ENCODE assay signal across 21 cellular contexts in the genomic region with DNA sequence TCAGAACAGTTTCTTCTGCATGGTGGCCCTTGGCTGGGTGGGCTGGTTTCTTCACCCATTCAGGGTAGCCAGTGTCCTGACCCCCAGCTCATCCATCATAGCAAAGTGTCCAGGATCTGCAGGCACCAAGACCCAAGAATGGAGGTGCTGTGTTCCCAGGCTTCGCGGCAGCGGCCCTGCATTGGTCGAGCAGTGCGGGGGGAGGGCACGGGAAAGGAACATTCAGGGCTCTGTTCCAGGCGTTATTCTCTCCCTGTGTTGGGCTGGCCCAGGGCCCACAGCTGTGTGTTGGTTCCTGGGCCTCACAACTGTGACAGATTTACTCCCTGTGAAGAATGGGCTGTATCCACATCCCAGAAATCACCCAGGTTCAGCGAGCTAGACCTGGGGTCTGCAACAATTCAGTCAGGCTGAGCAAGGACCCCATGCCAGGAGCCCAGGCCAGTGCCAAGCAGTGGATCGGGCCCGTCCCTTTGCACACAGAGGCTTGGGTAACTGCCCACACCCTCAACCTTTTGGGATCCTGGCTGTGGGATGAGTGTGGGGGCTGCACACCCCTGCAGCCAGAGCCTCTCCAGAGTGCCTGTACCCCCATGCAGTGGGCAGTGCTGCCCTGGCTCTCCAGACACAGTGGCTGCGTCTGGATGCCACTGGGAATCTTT. TPM values are rescaled to one million over a fixed set of nuclear protein-coding genes. Genes with fewer than 3 reads are reported as not detected.
DNase-seq lines count a peak whose midpoint lies in the region; ATAC-seq and TF ChIP-seq lines count a peak whose summit lies in the region.
"Had no signal": no experiment of that assay in that cellular context is flagged by ENCODE, and none has a peak within 500 bp of the region (broad histone marks: within the 10 kb centered on the region; RNA-seq: fewer than 3 reads in every experiment).

No MANE protein-coding gene starts in this region.

- peaks cover 0 to 7% of the 10 kb centered on the region in 2 donors for H3K27me3 Mint-ChIP-seq in effector memory CD8-positive, alpha-beta T cell
- H3K27me3 Mint-ChIP-seq: activated CD4-positive, alpha-beta T cell treated with anti-CD3 and anti-CD28 coated beads, Interleukin-2, amount 10 ng/mL, durations not matched to agents 7 days and 5 days; activated naive CD8-positive, alpha-beta T cell treated with anti-CD3 and anti-CD28 coated beads for 36 hours; IgD-negative memory B cell; natural killer cell treated with Interleukin-12 subunit alpha and Interleukin-12 subunit beta and Interleukin-15 and Interleukin-18, amount 100 ng/mL, for 72 hours had no signal

- H3K27ac ChIP-seq in left ventricle myocardium inferior (replicated peaks) (peak overlapping the region; percentile 68), trophoblast cell (ENCODE audit: low read depth, low read length) (no peak overlapping the region), RWPE1 (no peak overlapping the region)
- H3K27ac ChIP-seq: 22Rv1, SJSA1 had no signal

- no peak overlapping the region for H3K4me3 ChIP-seq in left ventricle myocardium inferior
- H3K4me3 ChIP-seq in trophoblast cell (ENCODE audit: low read depth, low read length) = no peak overlapping the region
- H3K4me3 ChIP-seq: HAP-1, lung, SJSA1 had no signal

- H3K36me3 Mint-ChIP-seq in effector memory CD8-positive, alpha-beta T cell (ENCODE audit: insufficient read depth) = peaks cover 2% of the 10 kb centered on the region
- H3K36me3 Mint-ChIP-seq: CD4-positive, alpha-beta memory T cell; IgD-negative memory B cell; natural killer cell treated with Interleukin-12 subunit alpha and Interleukin-12 subunit beta and Interleukin-15 and Interleukin-18, amount 100 ng/mL, for 72 hours had no signal

- H3K27me3 ChIP-seq in left ventricle myocardium inferior (ENCODE audit: low read depth) (no peaks in the 10 kb centered on the region), trophoblast cell (ENCODE audit: insufficient read depth, low read length) (no peaks in the 10 kb centered on the region)
- H3K27me3 ChIP-seq: SJSA1 had no signal

- peak overlapping the region; percentile 22 for H3K14ac ChIP-seq in trophoblast cell (ENCODE audit: low read length)

- H2BK12ac ChIP-seq in trophoblast cell (ENCODE audit: low read length) = no peak overlapping the region

- H2BK120ac ChIP-seq in trophoblast cell (ENCODE audit: insufficient read depth, low read length, poor library complexity) = peak overlapping the region; percentile 27

- intact Hi-C loops in left ventricle myocardium inferior (cut with micrococcal nuclease) = no loop called here

- H3K9ac ChIP-seq in trophoblast cell (ENCODE audit: low read length) = no peak overlapping the region

- H3K79me2 ChIP-seq in trophoblast cell (ENCODE audit: control insufficient read depth, insufficient read depth, low read length, poor library complexity) = peaks cover 11% of the 10 kb centered on the region

- DNase-seq in NCI-H2029 treated with DMSO at 0.1 percent for 48 hours (lab: John Stamatoyannopoulos, UW) (peak; percentile 2), NCI-H2029 (lab: John Stamatoyannopoulos, UW) (no peak), left ventricle myocardium inferior (peak; percentile 53), trophoblast cell (no peak), RWPE1 (ENCODE audit: low spot score) (no peak), AML-193 (lab: John Stamatoyannopoulos, UW) (no peak), HT-29 (ENCODE audit: low spot score) (no peak)
- no peak for DNase-seq in effector memory CD8-positive, alpha-beta T cell
- DNase-seq: activated CD4-positive, alpha-beta T cell treated with anti-CD3 and anti-CD28 coated beads, Interleukin-2, amount 10 ng/mL, durations not matched to agents 7 days and 5 days; activated naive CD8-positive, alpha-beta T cell treated with anti-CD3 and anti-CD28 coated beads for 36 hours; activated T-cell treated with anti-CD3 and anti-CD28 coated beads, Interleukin-2, amount 50 U/mL, for 1 hour; CD4-positive, alpha-beta memory T cell; NCI-H1048; NCI-H345 had no signal

- TF ChIP-seq CTCF in left ventricle myocardium inferior (IDR thresholded peaks at IDR 0.05; ENCODE audit: borderline replicate concordance) (no peak), RWPE1 (conservative IDR thresholded peaks at IDR 0.05; ENCODE audit: low read depth) (no peak)

- H3K79me1 ChIP-seq in trophoblast cell (ENCODE audit: low read length) = peaks cover 3% of the 10 kb centered on the region

- peak overlapping the region; percentile 85 for H3K18ac ChIP-seq in trophoblast cell (ENCODE audit: low read length)

- no peak overlapping the region for H4K91ac ChIP-seq in trophoblast cell (ENCODE audit: low read depth, low read length)

- H4K12ac ChIP-seq in trophoblast cell (ENCODE audit: low read depth, low read length) = no peak overlapping the region

- CTCF ChIA-PET in RWPE1 (lab: Yijun Ruan, JAX) = interaction anchor here (0.6 kb wide), 1 partner anchor 40 kb away, joined by 3 read pairs; no protein-coding TSS in a partner anchor

- H3K4me3 Mint-ChIP-seq in effector memory CD8-positive, alpha-beta T cell = no peak overlapping the region
- H3K4me3 Mint-ChIP-seq: activated CD4-positive, alpha-beta T cell treated with anti-CD3 and anti-CD28 coated beads, Interleukin-2, amount 10 ng/mL, durations not matched to agents 7 days and 5 days; activated naive CD8-positive, alpha-beta T cell treated with anti-CD3 and anti-CD28 coated beads for 36 hours; CD4-positive, alpha-beta memory T cell; IgD-negative memory B cell; natural killer cell treated with Interleukin-12 subunit alpha and Interleukin-12 subunit beta and Interleukin-15 and Interleukin-18, amount 100 ng/mL, for 72 hours; stimulated activated effector memory CD8-positive, alpha-beta T cell treated with anti-CD3 and anti-CD28 coated beads, Interleukin-12 subunit alpha, Interleukin-12 subunit beta, amount 100 ng/mL, for 72 hours had no signal

- H3K9me3 ChIP-seq in left ventricle myocardium inferior (replicated peaks) = no peaks in the 10 kb centered on the region
- no peaks in the 10 kb centered on the region for H3K9me3 ChIP-seq in trophoblast cell (ENCODE audit: insufficient read depth, low read depth, low read length)
- H3K9me3 ChIP-seq: HAP-1, SJSA1 had no signal

- H3K23ac ChIP-seq in trophoblast cell (ENCODE audit: low read length) = no peak overlapping the region

- H2AFZ ChIP-seq in trophoblast cell (ENCODE audit: insufficient read depth, low read length, poor library complexity) = no peak overlapping the region

- peak overlapping the region; percentile 23 for H4K8ac ChIP-seq in trophoblast cell (ENCODE audit: low read depth, low read length)

- no peak overlapping the region for H3K4me2 ChIP-seq in trophoblast cell (ENCODE audit: low read length)

- no peaks in the 10 kb centered on the region for H3K9me3 Mint-ChIP-seq in effector memory CD8-positive, alpha-beta T cell
- H3K9me3 Mint-ChIP-seq: activated CD4-positive, alpha-beta T cell treated with anti-CD3 and anti-CD28 coated beads, Interleukin-2, amount 10 ng/mL, durations not matched to agents 7 days and 5 days; activated naive CD8-positive, alpha-beta T cell treated with anti-CD3 and anti-CD28 coated beads for 36 hours; CD4-positive, alpha-beta memory T cell; IgD-negative memory B cell; natural killer cell treated with Interleukin-12 subunit alpha and Interleukin-12 subunit beta and Interleukin-15 and Interleukin-18, amount 100 ng/mL, for 72 hours; stimulated activated effector memory CD8-positive, alpha-beta T cell treated with anti-CD3 and anti-CD28 coated beads, Interleukin-12 subunit alpha, Interleukin-12 subunit beta, amount 100 ng/mL, for 72 hours had no signal

- no peaks in the 10 kb centered on the region for H3K4me1 Mint-ChIP-seq in effector memory CD8-positive, alpha-beta T cell (ENCODE audit: low read depth in 2 of 2)
- H3K4me1 Mint-ChIP-seq: CD4-positive, alpha-beta memory T cell had no signal

- H2BK5ac ChIP-seq in trophoblast cell (ENCODE audit: low read depth, low read length, poor library complexity) = peak overlapping the region; percentile 19

- H3K36me3 ChIP-seq in left ventricle myocardium inferior (no peaks in the 10 kb centered on the region), trophoblast cell (ENCODE audit: control insufficient read depth in 1 of 2, insufficient read depth in 2 of 2, low read length in 2 of 2) (peaks cover 15 to 17% of the 10 kb centered on the region in 2 experiments)

- peak overlapping the region; percentile 53 for H3K4ac ChIP-seq in trophoblast cell (ENCODE audit: low read depth, low read length)

- WGBS in trophoblast cell (ENCODE audit: extremely low coverage, insufficient coverage, insufficient read length) = no CpG with 5 or more reads among the region's 11 CpGs

- POLR2A ChIA-PET in RWPE1 (lab: Yijun Ruan, JAX; ENCODE audit: low non-redundant PET) = no interaction called here

- H3K27ac Mint-ChIP-seq in effector memory CD8-positive, alpha-beta T cell = no peak overlapping the region
- H3K27ac Mint-ChIP-seq: activated CD4-positive, alpha-beta T cell treated with anti-CD3 and anti-CD28 coated beads, Interleukin-2, amount 10 ng/mL, durations not matched to agents 7 days and 5 days; activated naive CD8-positive, alpha-beta T cell treated with anti-CD3 and anti-CD28 coated beads for 36 hours; IgD-negative memory B cell; natural killer cell treated with Interleukin-12 subunit alpha and Interleukin-12 subunit beta and Interleukin-15 and Interleukin-18, amount 100 ng/mL, for 72 hours; stimulated activated effector memory CD8-positive, alpha-beta T cell treated with anti-CD3 and anti-CD28 coated beads, Interleukin-12 subunit alpha, Interleukin-12 subunit beta, amount 100 ng/mL, for 72 hours had no signal

- H2AK5ac ChIP-seq in trophoblast cell (ENCODE audit: low read length) = peak overlapping the region; percentile 42

- peaks cover 43% of the 10 kb centered on the region for H3K4me1 ChIP-seq in left ventricle myocardium inferior
- peaks cover 37 to 39% of the 10 kb centered on the region in 2 experiments for H3K4me1 ChIP-seq in trophoblast cell (ENCODE audit: control insufficient read depth in 1 of 2, insufficient read depth in 2 of 2, low read length in 2 of 2)
- H3K4me1 ChIP-seq: HAP-1 had no signal

- no peak for ATAC-seq in effector memory CD8-positive, alpha-beta T cell (replicated peaks)
- ATAC-seq: stimulated activated effector memory CD8-positive, alpha-beta T cell treated with anti-CD3 and anti-CD28 coated beads, Interleukin-12 subunit alpha, Interleukin-12 subunit beta, amount 100 ng/mL, for 72 hours had no signal

RNA-seq across cellular contexts. Expression of a gene that starts 10.0 kb away (rescaled TPM):
- 17.8 TPM for total RNA-seq in left ventricle myocardium inferior
- polyA plus RNA-seq in trophoblast cell (2013) = 73.2 and 77.7 TPM in 2 replicates
- total RNA-seq in HT-29 (2014; rRNA removed; shearing (Covaris generic)) = 77.0 and 89.0 TPM in 2 replicates

Comparison
In these comparisons a context has a peak if more than half of its experiments do, and no peak if none do; other contexts are left out.
1. DNase-seq: peak in NCI-H2029 treated with DMSO at 0.1 percent for 48 hours (single experiment) and left ventricle myocardium inferior (single experiment); none in NCI-H2029 (single experiment), trophoblast cell (0 of 2), effector memory CD8-positive, alpha-beta T cell (0 of 3), RWPE1 (single experiment), AML-193 (0 of 2) and HT-29 (single experiment).